25 cellular contexts compared by ENCODE assay signal in genomic region chr7:37467017-37467416, GRCh38. TPM values are rescaled to one million over a fixed set of nuclear protein-coding genes. Genes with fewer than 3 reads are reported as not detected.
DNase-seq lines count a peak whose midpoint lies in the region; ATAC-seq, FAIRE-seq and TF ChIP-seq lines count a peak whose summit lies in the region.
"Had no signal": no experiment of that assay in that cellular context is flagged by ENCODE, and none has a peak within 500 bp of the region (broad histone marks: within the 10 kb centered on the region; RNA-seq: fewer than 3 reads in every experiment).

No MANE protein-coding gene starts in this region.

- no peaks in the 10 kb centered on the region for H3K27me3 ChIP-seq in astrocyte (ENCODE audit: insufficient read depth, low read length)
- no peaks in the 10 kb centered on the region for H3K27me3 ChIP-seq in ovary
- H3K27me3 ChIP-seq: brain microvascular endothelial cell, testis had no signal

- H3K4me2 ChIP-seq in astrocyte (ENCODE audit: low read length): no peak overlapping the region
- H3K4me2 ChIP-seq: KMS-11 had no signal

- H2AFZ ChIP-seq in astrocyte (ENCODE audit: low read depth, low read length): no peak overlapping the region
- H2AFZ ChIP-seq: parathyroid adenoma had no signal

- no peaks in the 10 kb centered on the region for H3K36me3 Mint-ChIP-seq in astrocyte (ENCODE audit: low read depth, unreplicated experiment)
- no peaks in the 10 kb centered on the region for H3K36me3 Mint-ChIP-seq in MCF 10A (ENCODE audit: insufficient read depth, unreplicated experiment)
- no peaks in the 10 kb centered on the region for H3K36me3 Mint-ChIP-seq in Calu3 (ENCODE audit: insufficient read depth, unreplicated experiment)

- TF ChIP-seq CTCF in GM13976 (IDR thresholded peaks at IDR 0.05; ENCODE audit: borderline replicate concordance, control extremely low read depth, extremely low read depth, insufficient read depth, missing control alignments): no peak
- no peak for TF ChIP-seq CTCF in astrocyte (IDR thresholded peaks at IDR 0.05; ENCODE audit: insufficient read depth, low read depth, low read length)
- no peak for TF ChIP-seq CTCF in MCF 10A (IDR thresholded peaks at IDR 0.05; ENCODE audit: unreplicated experiment)
- TF ChIP-seq CTCF in Calu3 (IDR thresholded peaks at IDR 0.05; ENCODE audit: unreplicated experiment): no peak
- no peak for TF ChIP-seq CTCF in ovary (IDR thresholded peaks at IDR 0.05)

- 90 to 96% (median 92%) methylated on average over 3 of the region's 3 CpGs for whole genome bisulfite sequencing in ovary, 3 donors

- peak; percentile 53 for DNase-seq in GM13976 (ENCODE audit: low spot score)
- DNase-seq in astrocyte (ENCODE audit: low read depth): no peak
- no peak for DNase-seq in MCF 10A (ENCODE audit: unreplicated experiment)
- no peak for DNase-seq in Calu3
- no peak for DNase-seq in ovary
- DNase-seq: activated CD4-positive, CD25-positive, alpha-beta regulatory T cell treated with anti-CD3 and anti-CD28 coated beads, Interleukin-2, amount 50 U/mL, for 72 hours; AML-193; brain microvascular endothelial cell; Caco-2; cortex of kidney; foreskin fibroblast; HFFc6; hypothalamus; NCI-H1105; NCI-H2107; NCI-H510A treated with DMSO at 0.1 percent for 48 hours; RPMI8226; testis had no signal

- H3K9ac ChIP-seq in astrocyte (ENCODE audit: low read length): no peak overlapping the region
- H3K9ac ChIP-seq: KMS-11, parathyroid adenoma had no signal

- intact Hi-C loops in MCF 10A (cut with micrococcal nuclease): no loop called here
- intact Hi-C loops in Calu3 (cut with micrococcal nuclease; ENCODE audit: unreplicated experiment): no loop called here
- intact Hi-C loops in ovary (cut with DNase I): no loop called here

- ATAC-seq in GM19468 (IDR thresholded peaks at IDR 0.05; ENCODE audit: extremely low read depth, unreplicated experiment) (peak; percentile 19), HG02938 (IDR thresholded peaks at IDR 0.05; ENCODE audit: unreplicated experiment) (peak; percentile 68), GM18505 (IDR thresholded peaks at IDR 0.05; ENCODE audit: unreplicated experiment) (no peak)

- H3K27me3 Mint-ChIP-seq in astrocyte (ENCODE audit: low read depth, unreplicated experiment): no peaks in the 10 kb centered on the region
- H3K27me3 Mint-ChIP-seq in MCF 10A (ENCODE audit: insufficient read depth, unreplicated experiment): no peaks in the 10 kb centered on the region
- no peaks in the 10 kb centered on the region for H3K27me3 Mint-ChIP-seq in Calu3 (ENCODE audit: unreplicated experiment)

- H3K27ac ChIP-seq in astrocyte (ENCODE audit: low read depth, low read length): no peak overlapping the region
- H3K27ac ChIP-seq in ovary: no peak overlapping the region
- H3K27ac ChIP-seq: brain microvascular endothelial cell, KMS-11, parathyroid adenoma, testis had no signal

- no peaks in the 10 kb centered on the region for H4K20me1 ChIP-seq in astrocyte (ENCODE audit: insufficient read depth, low read length)

- H3K27ac Mint-ChIP-seq in astrocyte (ENCODE audit: unreplicated experiment): peak overlapping the region; percentile 55
- no peak overlapping the region for H3K27ac Mint-ChIP-seq in MCF 10A (ENCODE audit: low read depth, unreplicated experiment)
- H3K27ac Mint-ChIP-seq in Calu3 (ENCODE audit: unreplicated experiment): no peak overlapping the region
- H3K27ac Mint-ChIP-seq: HFFc6 had no signal

- BruUV-seq in MCF 10A (replicated peaks; lab: Mats Ljungman, UMichigan) (no TSS peak), Calu3 (replicated peaks; lab: Mats Ljungman, UMichigan) (no TSS peak)

- H3K4me3 ChIP-seq in astrocyte (ENCODE audit: insufficient read depth, low read depth, low read length) (no peak overlapping the region), ovary (no peak overlapping the region)
- H3K4me3 ChIP-seq: lung, testis had no signal

- no peaks in the 10 kb centered on the region for H3K79me2 ChIP-seq in astrocyte (ENCODE audit: insufficient read depth, low read length)
- H3K79me2 ChIP-seq: parathyroid adenoma had no signal

- H3K4me1 Mint-ChIP-seq in astrocyte (ENCODE audit: low read depth, unreplicated experiment) (peaks cover 10% of the 10 kb centered on the region), MCF 10A (ENCODE audit: insufficient read depth, unreplicated experiment) (peaks cover 7% of the 10 kb centered on the region), Calu3 (ENCODE audit: low read depth, unreplicated experiment) (no peaks in the 10 kb centered on the region)

- H3K36me3 ChIP-seq in astrocyte (ENCODE audit: insufficient read depth, low read length) (no peaks in the 10 kb centered on the region), ovary (no peaks in the 10 kb centered on the region)
- H3K36me3 ChIP-seq: brain microvascular endothelial cell had no signal

- CTCF ChIA-PET in MCF 10A (lab: Yijun Ruan, JAX): no interaction called here
- CTCF ChIA-PET in Calu3 (lab: Charles Lee): no interaction called here

- no peak overlapping the region for H3K4me3 Mint-ChIP-seq in astrocyte (ENCODE audit: unreplicated experiment)
- H3K4me3 Mint-ChIP-seq in MCF 10A (ENCODE audit: unreplicated experiment): no peak overlapping the region
- no peak overlapping the region for H3K4me3 Mint-ChIP-seq in Calu3 (ENCODE audit: low read depth, unreplicated experiment)
- H3K4me3 Mint-ChIP-seq: HFFc6 had no signal

- no peak for FAIRE-seq in astrocyte (lab: Jason Lieb, UNC)
- FAIRE-seq: keratinocyte had no signal

- no peaks in the 10 kb centered on the region for H3K9me3 Mint-ChIP-seq in astrocyte (ENCODE audit: unreplicated experiment)
- peaks cover 15% of the 10 kb centered on the region for H3K9me3 Mint-ChIP-seq in MCF 10A (ENCODE audit: unreplicated experiment)
- H3K9me3 Mint-ChIP-seq in Calu3 (ENCODE audit: low read depth, unreplicated experiment): peaks cover 15% of the 10 kb centered on the region

- in situ Hi-C loops in GM13976 (cut with MboI; ENCODE audit: low sequenced_read_pairs, unreplicated experiment): no loop called here

- H3K9me3 ChIP-seq in astrocyte (ENCODE audit: insufficient read depth, low read depth, low read length) (no peaks in the 10 kb centered on the region), ovary (no peaks in the 10 kb centered on the region)
- H3K9me3 ChIP-seq: Caco-2, testis had no signal

- POLR2A ChIA-PET in MCF 10A (lab: Yijun Ruan, JAX): no interaction called here

- no peaks in the 10 kb centered on the region for H3K4me1 ChIP-seq in astrocyte (ENCODE audit: insufficient read depth, low read length)
- no peaks in the 10 kb centered on the region for H3K4me1 ChIP-seq in ovary (ENCODE audit: insufficient read depth)
- H3K4me1 ChIP-seq: Caco-2, parathyroid adenoma, testis had no signal

- TF ChIP-seq EP300 in ovary (IDR thresholded peaks at IDR 0.05): no peak

- TF ChIP-seq POLR2A in GM18505 (IDR thresholded peaks at IDR 0.05; ENCODE audit: borderline replicate concordance, extremely low read depth, insufficient read depth, insufficient read length) (no peak), ovary (IDR thresholded peaks at IDR 0.05) (no peak)

RNA-seq across cellular contexts. Expression of gene ELMO1, which starts 18.4 kb away (rescaled TPM):
- total RNA-seq in astrocyte: 17.8 and 20.4 TPM in 2 replicates
- 0.30 TPM in 1 of 2 replicates, not detected in the other for total RNA-seq in MCF 10A (2022)
- not detected in 2 replicates for total RNA-seq in Calu3 (2022)
- total RNA-seq in ovary: 10 to 100 TPM; 17.6 to 48.9 (median 28.0) TPM
- polyA plus RNA-seq in ovary: 10 to 100 TPM in 1 of 2 donors, 1 to 10 TPM in 1; 8.9 to 33.8 TPM
- total RNA-seq: HFFc6 had no signal
- polyA plus RNA-seq: keratinocyte had no signal

Comparison
In these comparisons a context has a peak if more than half of its experiments do, and no peak if none do; other contexts are left out.
1. RNA of gene ELMO1, which starts 18.4 kb away (total RNA-seq): 17.6 to 48.9 TPM in ovary and 17.8 to 20.4 TPM in astrocyte; 0.30 TPM in MCF 10A and not detected in Calu3; every median in the first group is over 10 times any median in the second.